ENCODE assay signal across 8 cellular contexts in the genomic region with DNA sequence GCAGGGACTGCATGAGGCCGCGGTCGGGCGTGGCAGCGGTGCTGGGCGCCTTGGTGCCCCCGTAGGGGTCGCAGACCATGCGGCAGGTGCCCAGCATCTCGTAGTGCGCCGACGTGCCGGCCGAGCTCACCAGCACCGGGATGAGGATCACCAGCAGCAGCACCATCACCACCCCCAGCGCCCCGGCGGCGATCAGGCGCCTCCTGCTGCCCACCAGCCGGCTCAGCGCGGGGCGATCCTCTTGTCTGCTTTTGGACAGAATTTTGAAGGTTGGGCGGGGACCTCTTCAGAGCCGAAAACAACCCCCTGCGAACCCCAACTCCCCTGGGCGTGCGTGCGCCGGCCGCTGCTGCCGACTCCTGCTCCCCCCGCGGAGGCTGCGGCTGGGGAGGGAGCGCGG. TPM values are rescaled to one million over a fixed set of nuclear protein-coding genes. Genes with fewer than 3 reads are reported as not detected.
A peak's percentile ranks its signal among the peaks of the same experiment; 100 is the strongest.
DNase-seq lines count a peak whose midpoint lies in the region; ATAC-seq and TF ChIP-seq lines count a peak whose summit lies in the region.

No MANE protein-coding gene starts in this region.

- ATAC-seq in activated CD4-positive, alpha-beta T cell treated with anti-CD3 and anti-CD28 coated beads for 36 hours: peak; percentile 69
- ATAC-seq in HG02885 (IDR thresholded peaks at IDR 0.05; ENCODE audit: poor library complexity, unreplicated experiment) (peak; percentile 63), T-cell (replicated peaks in 1 of 4) (peak; percentile 20 to 50 (median 36)), naive B cell (ENCODE audit: low read depth in 2 of 2) (peak in 1 of 2 donors; percentile 16)
- peak; percentile 42 for ATAC-seq in effector memory CD8-positive, alpha-beta T cell (replicated peaks)

- H3K4me3 Mint-ChIP-seq in activated CD4-positive, alpha-beta T cell treated with anti-CD3 and anti-CD28 coated beads for 36 hours: peak overlapping the region; percentile 44
- H3K4me3 Mint-ChIP-seq in T-cell (peak overlapping the region in 2 of 3 donors; percentile 24 to 86), naive B cell (peak overlapping the region in 6 of 8 donors; percentile 29 to 92 (median 54))
- peak overlapping the region; percentile 83 to 88 for H3K4me3 Mint-ChIP-seq in effector memory CD8-positive, alpha-beta T cell

- H3K27me3 ChIP-seq in vagina: peaks cover 9% of the 10 kb centered on the region

- peak overlapping the region; percentile 33 to 38 for H3K4me3 ChIP-seq in vagina

- peaks cover 30% of the 10 kb centered on the region for H3K27me3 Mint-ChIP-seq in activated CD4-positive, alpha-beta T cell treated with anti-CD3 and anti-CD28 coated beads for 36 hours
- H3K27me3 Mint-ChIP-seq in T-cell (peaks cover 27 to 40% of the 10 kb centered on the region in 2 donors), naive B cell (peaks cover 31 to 45% (median 31%) of the 10 kb centered on the region in 3 donors)
- H3K27me3 Mint-ChIP-seq in effector memory CD8-positive, alpha-beta T cell: peaks cover 51 to 54% of the 10 kb centered on the region in 2 donors

- POLR2A ChIA-PET in activated CD4-positive, alpha-beta T cell treated with anti-CD3 and anti-CD28 coated beads for 36 hours (lab: Charles Lee): interaction anchor here (0.6 kb wide), 2 partner anchors 84 to 502 kb away, joined by 5 to 9 read pairs; partner anchors contain the start of gene PTER
- POLR2A ChIA-PET in T-cell (lab: Charles Lee): no interaction called here

- intact Hi-C loops in activated CD4-positive, alpha-beta T cell treated with anti-CD3 and anti-CD28 coated beads for 36 hours (cut with DNase I, micrococcal nuclease): loop anchor here (2.0 to 5.0 kb wide), 3 partner anchors 84 to 256 kb away; partner anchors contain the start of gene PTER (in 1 of the 2)
- intact Hi-C loops in vagina (cut with DNase I): no loop called here

- no peak for TF ChIP-seq POLR2A in vagina (IDR thresholded peaks at IDR 0.05)

- CTCF ChIA-PET in activated CD4-positive, alpha-beta T cell treated with anti-CD3 and anti-CD28 coated beads for 36 hours (lab: Charles Lee): interaction anchor here (0.7 to 1.2 kb wide), 3 partner anchors 53 to 84 kb away, joined by 3 to 6 read pairs (median 3); partner anchors contain the start of gene PTER
- CTCF ChIA-PET in T-cell (lab: Charles Lee): interaction anchor here in 1 of 2 donors (0.6 kb wide), 1 partner anchor 50 kb away, joined by 4 read pairs; no protein-coding TSS in a partner anchor

- H3K4me1 ChIP-seq in vagina: peaks cover 14% of the 10 kb centered on the region

- no peak overlapping the region for H3K27ac Mint-ChIP-seq in activated CD4-positive, alpha-beta T cell treated with anti-CD3 and anti-CD28 coated beads for 36 hours
- H3K27ac Mint-ChIP-seq in T-cell (no peak overlapping the region), naive B cell (no peak overlapping the region)
- no peak overlapping the region for H3K27ac Mint-ChIP-seq in effector memory CD8-positive, alpha-beta T cell

- H3K9me3 Mint-ChIP-seq in activated CD4-positive, alpha-beta T cell treated with anti-CD3 and anti-CD28 coated beads for 36 hours (ENCODE audit: low read depth): no peaks in the 10 kb centered on the region
- no peaks in the 10 kb centered on the region for H3K9me3 Mint-ChIP-seq in T-cell
- H3K9me3 Mint-ChIP-seq in effector memory CD8-positive, alpha-beta T cell: no peaks in the 10 kb centered on the region
- H3K9me3 Mint-ChIP-seq in naive B cell: peaks cover 0 to 3% (median 0%) of the 10 kb centered on the region in 7 donors

- H3K4me1 Mint-ChIP-seq in activated CD4-positive, alpha-beta T cell treated with anti-CD3 and anti-CD28 coated beads for 36 hours: peaks cover 9% of the 10 kb centered on the region
- H3K4me1 Mint-ChIP-seq in T-cell: peaks cover 5 to 17% (median 11%) of the 10 kb centered on the region in 3 donors
- peaks cover 5 to 9% of the 10 kb centered on the region in 2 donors for H3K4me1 Mint-ChIP-seq in effector memory CD8-positive, alpha-beta T cell (ENCODE audit: low read depth in 2 of 2)
- peaks cover 14 to 19% (median 16%) of the 10 kb centered on the region in 3 donors for H3K4me1 Mint-ChIP-seq in naive B cell

- TF ChIP-seq CTCF in vagina (IDR thresholded peaks at IDR 0.05): no peak

- DNase-seq in activated CD4-positive, alpha-beta T cell treated with anti-CD3 and anti-CD28 coated beads for 36 hours: peak; percentile 69
- DNase-seq in activated CD4-positive, alpha-beta T cell treated with anti-CD3 and anti-CD28 coated beads for 1 hour: no peak
- DNase-seq in T-cell (peak in 5 of 34 experiments; percentile 0 to 18 (median 7)), naive B cell (no peak), vagina (ENCODE audit: extremely low spot score in 2 of 2) (no peak), foreskin melanocyte (no peak)
- DNase-seq in effector memory CD8-positive, alpha-beta T cell: no peak

- H3K36me3 Mint-ChIP-seq in activated CD4-positive, alpha-beta T cell treated with anti-CD3 and anti-CD28 coated beads for 36 hours (ENCODE audit: low read depth): peaks cover 4% of the 10 kb centered on the region
- H3K36me3 Mint-ChIP-seq in T-cell (peaks cover 3% of the 10 kb centered on the region), naive B cell (peaks cover 0 to 3% of the 10 kb centered on the region in 2 donors)
- peaks cover 2% of the 10 kb centered on the region for H3K36me3 Mint-ChIP-seq in effector memory CD8-positive, alpha-beta T cell (ENCODE audit: insufficient read depth)

- no peaks in the 10 kb centered on the region for H3K9me3 ChIP-seq in vagina

- H3K36me3 ChIP-seq in vagina: no peaks in the 10 kb centered on the region

- H3K27ac ChIP-seq in vagina: no peak overlapping the region

RNA-seq across cellular contexts. Expression of gene C1QL3, which starts 0.8 kb away (rescaled TPM):
- not detected for total RNA-seq in activated CD4-positive, alpha-beta T cell treated with anti-CD3 and anti-CD28 coated beads for 36 hours
- not detected for total RNA-seq in T-cell
- polyA plus RNA-seq in naive B cell (ENCODE audit: low read depth in 6 of 6): under 1 TPM in 5 of 6 donors, not detected in 1; 0.13 to 0.70 (median 0.18) TPM
- total RNA-seq in vagina: not detected
